15 cellular contexts compared by ENCODE assay signal in genomic region chr1:219791766-219792165, GRCh38.
"Had no signal": no experiment of that assay in that cellular context is flagged by ENCODE, and none has a peak within 500 bp of the region (broad histone marks: within the 10 kb centered on the region; RNA-seq: fewer than 3 reads in every experiment).

No MANE protein-coding gene starts in this region.

- H3K36me3 ChIP-seq: ovary, right atrium auricular region had no signal

- H3K9me3 ChIP-seq: mucosa of descending colon, ovary, right atrium auricular region had no signal

- H3K4me1 ChIP-seq: foreskin keratinocyte had no signal

- DNase-seq: effector memory CD4-positive, alpha-beta T cell; foreskin keratinocyte; immature natural killer cell; kidney; left cardiac atrium; left ventricle myocardium superior; mucosa of descending colon; naive thymus-derived CD8-positive, alpha-beta T cell; ovary; small intestine; stimulated activated CD4-positive, alpha-beta T cell treated with anti-CD3 and anti-CD28 coated beads, Interleukin-12 subunit alpha, Interleukin-12 subunit beta, amount 100 ng/mL, for 4 hours; stimulated activated naive CD4-positive, alpha-beta T cell treated with Interleukin-2 at 50 U/mL for 16 hours had no signal

- H3K4me3 ChIP-seq: lung, mucosa of descending colon, ovary, right atrium auricular region had no signal

- H3K27ac ChIP-seq: foreskin keratinocyte, ovary had no signal

- ATAC-seq: esophagus mucosa; mucosa of descending colon; naive thymus-derived CD8-positive, alpha-beta T cell had no signal

- H3K27me3 ChIP-seq: foreskin keratinocyte, ovary, right atrium auricular region had no signal
